Comparison of ENCODE assay signal across 13 cellular contexts in the genomic region with DNA sequence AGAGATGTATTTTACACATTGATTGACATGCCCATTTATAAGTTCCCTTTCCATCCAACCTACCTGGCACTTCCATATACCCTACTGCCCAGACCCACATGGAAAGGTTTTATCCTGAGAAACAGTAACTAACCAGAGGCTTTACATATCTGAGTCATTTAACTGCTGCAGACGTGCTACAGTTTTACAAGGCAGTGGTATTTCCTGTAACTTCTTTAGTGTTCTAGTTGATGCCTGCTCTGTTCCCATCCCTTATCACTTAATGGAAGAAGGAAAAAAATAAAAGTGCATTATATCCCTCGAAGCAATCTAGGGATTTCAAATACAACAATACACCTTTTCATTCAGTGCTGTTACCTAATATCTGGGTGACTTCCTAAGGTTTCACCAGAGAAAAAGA.
DNase-seq lines count a peak whose midpoint lies in the region; ATAC-seq, FAIRE-seq and TF ChIP-seq lines count a peak whose summit lies in the region.
"Had no signal": no experiment of that assay in that cellular context is flagged by ENCODE, and none has a peak within 500 bp of the region (broad histone marks: within the 10 kb centered on the region; RNA-seq: fewer than 3 reads in every experiment).

No MANE protein-coding gene starts in this region.

- CTCF ChIA-PET in RWPE1 (lab: Yijun Ruan, JAX): interaction anchor here (0.7 kb wide), 1 partner anchor 27 kb away, joined by 3 read pairs; no protein-coding TSS in a partner anchor

- peak; percentile 9 for FAIRE-seq in GM12891 (lab: Jason Lieb, UNC)

- H3K4me2 ChIP-seq in fibroblast of lung (ENCODE audit: extremely low read depth, insufficient read depth, low read length): no peak overlapping the region

- ATAC-seq in HG03342 (IDR thresholded peaks at IDR 0.05; ENCODE audit: unreplicated experiment): no peak
- ATAC-seq: WTC11 had no signal

- H3K27ac ChIP-seq in RWPE1 (no peak overlapping the region), fibroblast of lung (ENCODE audit: insufficient read depth, low read length) (no peak overlapping the region)
- H3K27ac ChIP-seq: SK-N-MC, thoracic aorta had no signal

- no peak overlapping the region for H2AFZ ChIP-seq in fibroblast of lung (ENCODE audit: low read length)

- POLR2A ChIA-PET in RWPE1 (lab: Yijun Ruan, JAX; ENCODE audit: low non-redundant PET): no interaction called here

- H4K20me1 ChIP-seq in fibroblast of lung (ENCODE audit: control insufficient read depth, extremely low read depth, insufficient read depth, low read length): no peaks in the 10 kb centered on the region

- no peaks in the 10 kb centered on the region for H3K36me3 ChIP-seq in fibroblast of lung (ENCODE audit: control insufficient read depth, insufficient read depth, low read length)
- H3K36me3 ChIP-seq: thoracic aorta had no signal

- no peaks in the 10 kb centered on the region for H3K79me2 ChIP-seq in fibroblast of lung (ENCODE audit: control insufficient read depth, insufficient read depth, low read length)

- no peaks in the 10 kb centered on the region for H3K27me3 ChIP-seq in fibroblast of lung (ENCODE audit: control insufficient read depth, insufficient read depth, low read length)

- DNase-seq in GM12891 (ENCODE audit: insufficient read length, low spot score) (no peak), RWPE1 (ENCODE audit: low spot score) (peak; percentile 64), fibroblast of lung (ENCODE audit: low read depth in 2 of 2) (peak; percentile 34 to 66), renal cortical epithelial cell (ENCODE audit: low read depth) (peak; percentile 63), GM10266 (ENCODE audit: extremely low spot score) (no peak), D341Med (ENCODE audit: low spot score) (no peak)
- no peak for DNase-seq in activated CD4-positive, alpha-beta T cell treated with anti-CD3 and anti-CD28 coated beads for 48 hours
- DNase-seq: Karpas-422, NCI-H2081 had no signal

- no peaks in the 10 kb centered on the region for H3K9me3 ChIP-seq in fibroblast of lung (ENCODE audit: control insufficient read depth, insufficient read depth, low read depth, low read length)
- H3K9me3 ChIP-seq: thoracic aorta had no signal

- H3K9ac ChIP-seq in fibroblast of lung (ENCODE audit: insufficient read depth, low read length): no peak overlapping the region

- TF ChIP-seq CTCF in RWPE1 (conservative IDR thresholded peaks at IDR 0.05; ENCODE audit: low read depth) (no peak), fibroblast of lung (conservative IDR thresholded peaks at IDR 0.05 in 1 of 2, IDR thresholded peaks at IDR 0.05 in 1 of 2; ENCODE audit: low read depth in 1 of 2, low read length in 2 of 2) (no peak), GM10266 (IDR thresholded peaks at IDR 0.05; ENCODE audit: control insufficient read depth, insufficient read depth, low read depth, missing control alignments) (no peak)

- no peak for TF ChIP-seq POLR2A in GM12891 (IDR thresholded peaks at IDR 0.05; ENCODE audit: low read depth, low read length)

- peaks cover 10% of the 10 kb centered on the region for H3K4me1 ChIP-seq in fibroblast of lung (ENCODE audit: control insufficient read depth, extremely low read depth, insufficient read depth, low read length)

- H3K4me3 ChIP-seq in fibroblast of lung (replicated peaks in 1 of 4; ENCODE audit: control extremely low read depth in 1 of 4, insufficient read depth in 1 of 4, low read depth in 3 of 4, low read length in 4 of 4): no peak overlapping the region
- H3K4me3 ChIP-seq: SK-N-MC, thoracic aorta had no signal

TF ChIP-seq in GM12891, 5 proteins besides CTCF, POLR2A, EP300 and RAD21:
- no peak for TF ChIP-seq POLR2AphosphoS5 (IDR thresholded peaks at IDR 0.05; ENCODE audit: low read depth, low read length)
- TF ChIP-seq POU2F2 (IDR thresholded peaks at IDR 0.05; ENCODE audit: low read depth, low read length): no peak
- TF ChIP-seq PAX5 (IDR thresholded peaks at IDR 0.05; ENCODE audit: insufficient read depth, low read length, severe bottlenecking): no peak
- TF ChIP-seq TAF1 (IDR thresholded peaks at IDR 0.05; ENCODE audit: low read depth, low read length): no peak
- TF ChIP-seq SPI1 (IDR thresholded peaks at IDR 0.05; ENCODE audit: low read depth, low read length): no peak

Comparison
In these comparisons a context has a peak if more than half of its experiments do, and no peak if none do; other contexts are left out.
1. DNase-seq: peak in RWPE1 (single experiment), fibroblast of lung (2 of 2) and renal cortical epithelial cell (single experiment); none in GM12891 (single experiment), GM10266 (single experiment), D341Med (single experiment) and activated CD4-positive, alpha-beta T cell treated with anti-CD3 and anti-CD28 coated beads for 48 hours (single experiment).